In genomic region chr1:160548960-160549664, GRCh38 we compare ENCODE assay signal across 14 cellular contexts. TPM values are rescaled to one million over a fixed set of nuclear protein-coding genes. Genes with fewer than 3 reads are reported as not detected.
A peak's percentile ranks its signal among the peaks of the same experiment; 100 is the strongest.
DNase-seq lines count a peak whose midpoint lies in the region; ATAC-seq and TF ChIP-seq lines count a peak whose summit lies in the region.
"Had no signal": no experiment of that assay in that cellular context is flagged by ENCODE, and none has a peak within 500 bp of the region (broad histone marks: within the 10 kb centered on the region; RNA-seq: fewer than 3 reads in every experiment).

No MANE protein-coding gene starts in this region.

- no peaks in the 10 kb centered on the region for H3K9me2 ChIP-seq in Karpas-422 (replicated peaks; ENCODE audit: insufficient read depth, low read length)

- H3K27me3 ChIP-seq in Karpas-422 (ENCODE audit: low read length), result no peaks in the 10 kb centered on the region
- H3K27me3 ChIP-seq in WERI-Rb-1 (ENCODE audit: insufficient read depth, low read depth, severe bottlenecking), result peaks cover 96% of the 10 kb centered on the region

- peak overlapping the region; percentile 52 for H3K4me2 ChIP-seq in Karpas-422 (ENCODE audit: low read depth, low read length, poor library complexity, severe bottlenecking)

- peak overlapping the region; percentile 30 for H3K9ac ChIP-seq in Karpas-422 (ENCODE audit: low read length)

- H3K36me3 ChIP-seq in Karpas-422 (ENCODE audit: insufficient read depth, low read length), result peaks cover 12% of the 10 kb centered on the region
- H3K36me3 ChIP-seq in WERI-Rb-1, result no peaks in the 10 kb centered on the region
- H3K36me3 ChIP-seq: thoracic aorta had no signal

- peak; percentile 83 for DNase-seq in Karpas-422
- DNase-seq in germinal center (ENCODE audit: low spot score), result peak; percentile 76
- no peak for DNase-seq in NCI-H1417 treated with DMSO at 0.1 percent for 48 hours (lab: John Stamatoyannopoulos, UW)
- DNase-seq in WERI-Rb-1, result no peak
- no peak for DNase-seq in NCI-H128 (lab: John Stamatoyannopoulos, UW; ENCODE audit: unreplicated experiment)

- no peaks in the 10 kb centered on the region for H3K79me2 ChIP-seq in Karpas-422 (ENCODE audit: low read length)

- H3K4me1 ChIP-seq in Karpas-422 (ENCODE audit: low read length), result peaks cover 63% of the 10 kb centered on the region

- peak; percentile 12 for TF ChIP-seq POLR2A in GM15510 (IDR thresholded peaks at IDR 0.05; ENCODE audit: borderline replicate concordance, extremely low read depth, insufficient read length)

- H3K9me3 ChIP-seq in Karpas-422 (ENCODE audit: low read length) (no peaks in the 10 kb centered on the region), WERI-Rb-1 (ENCODE audit: severe bottlenecking) (no peaks in the 10 kb centered on the region)
- H3K9me3 ChIP-seq: thoracic aorta had no signal

- H2AFZ ChIP-seq in Karpas-422 (ENCODE audit: low read length), result no peak overlapping the region

- no peak for TF ChIP-seq CTCF in WERI-Rb-1 (IDR thresholded peaks at IDR 0.05; ENCODE audit: low read depth, low read length)

- H3K27ac ChIP-seq in Karpas-422 (ENCODE audit: low read length), result peak overlapping the region; percentile 94
- H3K27ac ChIP-seq in WERI-Rb-1, result no peak overlapping the region
- H3K27ac ChIP-seq: HL-60, thoracic aorta, VCaP had no signal

- H4K20me1 ChIP-seq in Karpas-422 (ENCODE audit: insufficient read depth, low read depth, low read length), result no peaks in the 10 kb centered on the region

- peak overlapping the region; percentile 7; the same call in 1 of the 2 replicates for H3K4me3 ChIP-seq in Karpas-422 (ENCODE audit: low read length)
- no peak overlapping the region for H3K4me3 ChIP-seq in WERI-Rb-1 (ENCODE audit: low read depth, low read length)
- H3K4me3 ChIP-seq: thoracic aorta had no signal

- peak; percentile 37 for ATAC-seq in GM21515 (IDR thresholded peaks at IDR 0.05; ENCODE audit: unreplicated experiment)
- no peak for ATAC-seq in HG02970 (IDR thresholded peaks at IDR 0.05; ENCODE audit: low FRiP score, unreplicated experiment)

RNA-seq across cellular contexts. Expression of gene SLAMF6, which starts 26.1 kb away (rescaled TPM):
- 19.3 and 66.0 TPM in 2 replicates for total RNA-seq in Karpas-422 (2014; rRNA removed; shearing (Covaris generic); ENCODE audit: low replicate concordance)
- total RNA-seq: astrocyte, lung microvascular endothelial cell, NCI-H460 had no signal

RNA-seq across cellular contexts. Expression of gene CD84, which starts 30.2 kb away (rescaled TPM):
- total RNA-seq in Karpas-422 (2014; rRNA removed; shearing (Covaris generic); ENCODE audit: low replicate concordance), result 14.4 and 29.4 TPM in 2 replicates
- total RNA-seq: astrocyte, lung microvascular endothelial cell, NCI-H460 had no signal

Comparison
In these comparisons a context has a peak if more than half of its experiments do, and no peak if none do; other contexts are left out.
1. DNase-seq: peak in Karpas-422 (single experiment) and germinal center (single experiment); none in NCI-H1417 treated with DMSO at 0.1 percent for 48 hours (single experiment), WERI-Rb-1 (single experiment) and NCI-H128 (single experiment).